ENCODE assay signal across 17 cellular contexts in the genomic region with DNA sequence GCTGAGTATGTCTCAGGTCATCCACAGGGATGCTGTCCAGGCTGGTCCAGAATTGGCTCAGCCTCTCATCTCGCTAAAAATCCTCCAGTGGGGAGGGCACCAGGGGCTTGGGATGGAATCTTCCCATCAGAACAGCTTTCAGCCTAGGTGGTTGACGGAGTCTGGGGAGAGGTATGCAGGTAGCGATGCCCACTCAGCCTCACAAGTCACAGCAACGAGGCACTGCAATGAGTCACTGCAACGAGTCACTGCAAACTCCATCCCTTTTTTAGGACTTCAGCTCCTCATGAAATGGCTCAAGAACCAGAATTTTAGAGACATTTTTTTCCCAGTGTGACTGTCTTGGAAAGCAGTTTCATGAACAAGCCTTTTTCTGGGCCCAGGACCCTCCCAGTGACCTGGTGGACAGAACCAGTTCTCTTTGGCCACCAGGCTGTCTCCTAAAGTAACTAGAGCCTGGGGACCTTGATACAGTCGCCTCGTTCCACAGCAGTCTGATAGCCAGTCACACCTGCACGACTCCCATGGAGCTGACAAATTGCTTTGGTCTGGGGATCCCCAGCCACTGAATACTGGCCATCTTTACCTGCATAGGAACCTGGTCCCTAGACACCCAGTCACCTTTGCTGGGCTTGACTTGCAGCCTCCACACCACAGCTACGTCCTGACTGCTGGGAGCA.
"Had no signal": no experiment of that assay in that cellular context is flagged by ENCODE, and none has a peak within 500 bp of the region (broad histone marks: within the 10 kb centered on the region; RNA-seq: fewer than 3 reads in every experiment).

No MANE protein-coding gene starts in this region.

- H3K27ac ChIP-seq: foreskin keratinocyte, skin epidermis had no signal

- H3K4me3 Mint-ChIP-seq: activated CD4-positive, alpha-beta T cell treated with anti-CD3 and anti-CD28 coated beads, Interleukin-2, amount 10 ng/mL, durations not matched to agents 24 days and 14 days; central memory CD8-positive, alpha-beta T cell; naive thymus-derived CD4-positive, alpha-beta T cell; WTC11 had no signal

- H3K4me1 ChIP-seq: foreskin keratinocyte had no signal

- H3K36me3 Mint-ChIP-seq: activated naive CD4-positive, alpha-beta T cell treated with anti-CD3 and anti-CD28 coated beads, Interleukin-2, amount 50 U/mL, for 72 hours; naive thymus-derived CD4-positive, alpha-beta T cell had no signal

- H3K9me3 Mint-ChIP-seq: activated CD4-positive, alpha-beta T cell treated with anti-CD3 and anti-CD28 coated beads, Interleukin-2, amount 10 ng/mL, durations not matched to agents 24 days and 14 days; activated naive CD4-positive, alpha-beta T cell treated with anti-CD3 and anti-CD28 coated beads, Interleukin-2, amount 50 U/mL, for 72 hours; activated T-helper 2 cell treated with anti-CD3 and anti-CD28 coated beads, Interferon-gamma antibody, Interleukin-2, Interleukin-4, amounts not matched to agents 10 μg/mL and 5 μg/mL and 100 μg/mL, durations not matched to agents 14 hours and 24 hours and 36 hours; central memory CD8-positive, alpha-beta T cell; naive thymus-derived CD4-positive, alpha-beta T cell had no signal

- H3K4me1 Mint-ChIP-seq: activated CD4-positive, alpha-beta T cell treated with anti-CD3 and anti-CD28 coated beads, Interleukin-2, amount 10 ng/mL, durations not matched to agents 24 days and 14 days; WTC11 had no signal

- ATAC-seq: activated naive CD4-positive, alpha-beta T cell treated with anti-CD3 and anti-CD28 coated beads, Interleukin-2, amount 50 U/mL, for 72 hours; foreskin keratinocyte; naive thymus-derived CD4-positive, alpha-beta T cell; stimulated activated naive CD8-positive, alpha-beta T cell treated with anti-CD3 and anti-CD28 coated beads, Interleukin-15, Interleukin-2, amounts not matched to agents 100 U/mL and 50 U/mL, for 24 hours; WTC11 had no signal

- FAIRE-seq: TTC549 had no signal

- H3K27me3 ChIP-seq: foreskin keratinocyte had no signal

- H3K27ac Mint-ChIP-seq: activated CD4-positive, alpha-beta T cell treated with anti-CD3 and anti-CD28 coated beads, Interleukin-2, amount 10 ng/mL, durations not matched to agents 24 days and 14 days; activated naive CD4-positive, alpha-beta T cell treated with anti-CD3 and anti-CD28 coated beads, Interleukin-2, amount 50 U/mL, for 72 hours; activated T-helper 2 cell treated with anti-CD3 and anti-CD28 coated beads, Interferon-gamma antibody, Interleukin-2, Interleukin-4, amounts not matched to agents 10 μg/mL and 5 μg/mL and 100 μg/mL, durations not matched to agents 14 hours and 24 hours and 36 hours; naive thymus-derived CD4-positive, alpha-beta T cell; WTC11 had no signal

- DNase-seq: activated CD4-positive, alpha-beta T cell treated with anti-CD3 and anti-CD28 coated beads, Interleukin-2, amount 10 ng/mL, durations not matched to agents 24 days and 14 days; activated T-cell treated with anti-CD3 and anti-CD28 coated beads for 4 hours; cortex of kidney; effector CD8-positive, alpha-beta T cell; foreskin keratinocyte; glutamatergic neuron; naive thymus-derived CD4-positive, alpha-beta T cell; stimulated activated naive CD8-positive, alpha-beta T cell treated with anti-CD3 and anti-CD28 coated beads, Interleukin-15, Interleukin-2, amounts not matched to agents 100 U/mL and 50 U/mL, for 24 hours; SW 1271; trophoblast cell had no signal

- H3K4me3 ChIP-seq: lung, skin epidermis had no signal
